8 cellular contexts compared by ENCODE assay signal in the genomic region with DNA sequence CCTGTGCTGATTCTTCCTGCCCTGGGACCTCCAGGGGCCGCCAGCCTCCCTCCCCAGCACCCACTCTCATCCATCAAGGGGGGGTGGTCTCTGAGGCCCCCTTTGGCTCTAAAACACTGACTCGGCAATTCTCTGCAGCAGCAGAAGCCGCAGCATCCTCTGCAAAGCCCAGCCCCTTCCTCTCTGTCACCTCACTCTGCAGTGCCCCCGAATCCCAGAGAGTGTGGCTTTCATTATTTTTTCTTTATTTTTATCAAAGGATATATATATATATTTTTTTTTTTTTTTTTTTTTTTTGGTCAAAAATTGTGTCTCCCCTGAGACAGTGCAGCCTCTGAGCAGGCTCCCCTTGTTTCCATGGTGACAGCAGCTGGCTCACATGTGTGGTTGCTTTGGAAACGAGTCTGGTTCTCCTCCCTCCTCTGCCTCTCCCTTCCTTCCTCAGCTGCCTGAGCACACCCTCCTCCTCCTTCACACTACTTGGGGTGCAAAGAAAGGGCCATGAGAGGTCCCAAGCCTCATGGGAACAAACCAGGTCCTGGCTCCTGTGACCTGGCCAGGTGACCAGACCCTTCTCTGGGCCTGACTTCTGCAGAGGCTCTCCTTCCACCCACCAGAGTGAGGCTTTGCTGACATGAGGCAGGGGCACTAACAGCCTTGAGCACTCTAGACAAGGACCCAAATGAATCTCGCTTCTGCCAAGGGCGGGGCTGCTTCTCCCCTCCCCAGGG.
DNase-seq lines count a peak whose midpoint lies in the region; ATAC-seq and TF ChIP-seq lines count a peak whose summit lies in the region.

No MANE protein-coding gene starts in this region.

- H3K4me3 Mint-ChIP-seq in MCF 10A (ENCODE audit: unreplicated experiment): no peak overlapping the region
- H3K4me3 Mint-ChIP-seq in activated naive CD4-positive, alpha-beta T cell treated with anti-CD3 and anti-CD28 coated beads for 36 hours: peak overlapping the region; percentile 29
- peak overlapping the region; percentile 38 for H3K4me3 Mint-ChIP-seq in stimulated activated effector memory CD8-positive, alpha-beta T cell treated with anti-CD3 and anti-CD28 coated beads, Interleukin-12 subunit alpha, Interleukin-12 subunit beta, amount 100 ng/mL, for 72 hours

- DNase-seq in mammary epithelial cell (no peak), MCF 10A (ENCODE audit: unreplicated experiment) (no peak), NCI-H2171 (lab: John Stamatoyannopoulos, UW) (peak; percentile 84), hypothalamus (lab: John Stamatoyannopoulos, UW) (peak in 30 of 51 donors; percentile 8 to 72 (median 28))
- DNase-seq in activated naive CD4-positive, alpha-beta T cell treated with anti-CD3 and anti-CD28 coated beads for 36 hours: peak; percentile 78
- no peak for DNase-seq in stimulated activated effector memory CD8-positive, alpha-beta T cell treated with anti-CD3 and anti-CD28 coated beads, Interleukin-12 subunit alpha, Interleukin-12 subunit beta, amount 100 ng/mL, for 72 hours (ENCODE audit: low spot score in 2 of 2)

- dilution Hi-C loops in mammary epithelial cell (cut with HindIII; ENCODE audit: low sequenced_read_pairs): no loop called here

- no peaks in the 10 kb centered on the region for H3K9me3 ChIP-seq in mammary epithelial cell (replicated peaks; ENCODE audit: insufficient read depth, low read length)

- no peak overlapping the region for H3K27ac ChIP-seq in mammary epithelial cell (ENCODE audit: insufficient read depth, low read depth, low read length)

- no peaks in the 10 kb centered on the region for H3K79me2 ChIP-seq in mammary epithelial cell (ENCODE audit: insufficient read depth, low read length)

- no peak overlapping the region for H3K4me3 ChIP-seq in mammary epithelial cell (replicated peaks in 1 of 3; ENCODE audit: insufficient read depth in 1 of 3, low read depth in 2 of 3, low read length in 3 of 3)

- no peaks in the 10 kb centered on the region for H3K27me3 ChIP-seq in mammary epithelial cell (ENCODE audit: insufficient read depth, low read length)

- in situ Hi-C loops in mammary epithelial cell (cut with MboI; ENCODE audit: low sequenced_read_pairs in 2 of 2): no loop called here

- no peaks in the 10 kb centered on the region for H3K36me3 ChIP-seq in mammary epithelial cell (ENCODE audit: insufficient read depth, low read length)

- peak overlapping the region; percentile 2 for H3K9ac ChIP-seq in mammary epithelial cell (ENCODE audit: insufficient read depth, low read length)

- WGBS in mammary epithelial cell (ENCODE audit: low coverage, missing lambda C conversion rate): 89% methylated on average over 6 of the region's 7 CpGs

- peaks cover 16% of the 10 kb centered on the region for H3K4me1 ChIP-seq in mammary epithelial cell (ENCODE audit: insufficient read depth, low read length)

- no peaks in the 10 kb centered on the region for H3K27me3 Mint-ChIP-seq in MCF 10A (ENCODE audit: insufficient read depth, unreplicated experiment)
- no peaks in the 10 kb centered on the region for H3K27me3 Mint-ChIP-seq in activated naive CD4-positive, alpha-beta T cell treated with anti-CD3 and anti-CD28 coated beads for 36 hours (ENCODE audit: low read depth)

- intact Hi-C loops in mammary epithelial cell (cut with micrococcal nuclease): no loop called here
- intact Hi-C loops in MCF 10A (cut with micrococcal nuclease): no loop called here
- intact Hi-C loops in activated naive CD4-positive, alpha-beta T cell treated with anti-CD3 and anti-CD28 coated beads for 36 hours (cut with micrococcal nuclease): no loop called here

- TF ChIP-seq CTCF in mammary epithelial cell (conservative IDR thresholded peaks at IDR 0.05 in 1 of 2, IDR thresholded peaks at IDR 0.05 in 1 of 2; ENCODE audit: extremely low read depth in 1 of 2, insufficient read depth in 1 of 2, low read depth in 1 of 2, low read length in 2 of 2) (no peak), MCF 10A (IDR thresholded peaks at IDR 0.05; ENCODE audit: unreplicated experiment) (no peak)

- CTCF ChIA-PET in mammary epithelial cell (lab: Charles Lee; ENCODE audit: low non-redundant PET) (no interaction called here), MCF 10A (lab: Yijun Ruan, JAX) (no interaction called here)
- CTCF ChIA-PET in activated naive CD4-positive, alpha-beta T cell treated with anti-CD3 and anti-CD28 coated beads for 36 hours (lab: Charles Lee): interaction anchor here (0.7 to 2.2 kb wide), 6 partner anchors 8 to 126 kb away, joined by 3 to 8 read pairs (median 3); no protein-coding TSS in a partner anchor

- no peak overlapping the region for H2AFZ ChIP-seq in mammary epithelial cell (ENCODE audit: low read depth, low read length)

- peak; percentile 77 for ATAC-seq in stimulated activated effector memory CD8-positive, alpha-beta T cell treated with anti-CD3 and anti-CD28 coated beads, Interleukin-12 subunit alpha, Interleukin-12 subunit beta, amount 100 ng/mL, for 72 hours
- ATAC-seq in HG03039 (IDR thresholded peaks at IDR 0.05; ENCODE audit: unreplicated experiment) (no peak), HG02623 (IDR thresholded peaks at IDR 0.05; ENCODE audit: unreplicated experiment) (no peak)

- H4K20me1 ChIP-seq in mammary epithelial cell (ENCODE audit: insufficient read depth, low read length): no peaks in the 10 kb centered on the region

- no peaks in the 10 kb centered on the region for H3K4me1 Mint-ChIP-seq in MCF 10A (ENCODE audit: insufficient read depth, unreplicated experiment)
- peaks cover 80% of the 10 kb centered on the region for H3K4me1 Mint-ChIP-seq in activated naive CD4-positive, alpha-beta T cell treated with anti-CD3 and anti-CD28 coated beads for 36 hours (ENCODE audit: low read depth)
- H3K4me1 Mint-ChIP-seq in stimulated activated effector memory CD8-positive, alpha-beta T cell treated with anti-CD3 and anti-CD28 coated beads, Interleukin-12 subunit alpha, Interleukin-12 subunit beta, amount 100 ng/mL, for 72 hours: peaks cover 64% of the 10 kb centered on the region

- no peak overlapping the region for H3K4me2 ChIP-seq in mammary epithelial cell (ENCODE audit: insufficient read depth, low read depth, low read length)

- H3K36me3 Mint-ChIP-seq in MCF 10A (ENCODE audit: insufficient read depth, unreplicated experiment): no peaks in the 10 kb centered on the region
- no peaks in the 10 kb centered on the region for H3K36me3 Mint-ChIP-seq in activated naive CD4-positive, alpha-beta T cell treated with anti-CD3 and anti-CD28 coated beads for 36 hours (ENCODE audit: low read depth)
- no peaks in the 10 kb centered on the region for H3K36me3 Mint-ChIP-seq in stimulated activated effector memory CD8-positive, alpha-beta T cell treated with anti-CD3 and anti-CD28 coated beads, Interleukin-12 subunit alpha, Interleukin-12 subunit beta, amount 100 ng/mL, for 72 hours

- POLR2A ChIA-PET in MCF 10A (lab: Yijun Ruan, JAX): interaction anchor here (1.4 kb wide), 1 partner anchor 20 kb away, joined by 5 read pairs; no protein-coding TSS in a partner anchor

- BruUV-seq in mammary epithelial cell (replicated peaks; lab: Mats Ljungman, UMichigan): no TSS peak
- BruUV-seq in MCF 10A (replicated peaks; lab: Mats Ljungman, UMichigan): no TSS peak

- no peak overlapping the region for H3K27ac Mint-ChIP-seq in MCF 10A (ENCODE audit: low read depth, unreplicated experiment)
- no peak overlapping the region for H3K27ac Mint-ChIP-seq in activated naive CD4-positive, alpha-beta T cell treated with anti-CD3 and anti-CD28 coated beads for 36 hours
- peak overlapping the region; percentile 86 for H3K27ac Mint-ChIP-seq in stimulated activated effector memory CD8-positive, alpha-beta T cell treated with anti-CD3 and anti-CD28 coated beads, Interleukin-12 subunit alpha, Interleukin-12 subunit beta, amount 100 ng/mL, for 72 hours

- H3K9me3 Mint-ChIP-seq in MCF 10A (ENCODE audit: unreplicated experiment): no peaks in the 10 kb centered on the region
- no peaks in the 10 kb centered on the region for H3K9me3 Mint-ChIP-seq in activated naive CD4-positive, alpha-beta T cell treated with anti-CD3 and anti-CD28 coated beads for 36 hours
- H3K9me3 Mint-ChIP-seq in stimulated activated effector memory CD8-positive, alpha-beta T cell treated with anti-CD3 and anti-CD28 coated beads, Interleukin-12 subunit alpha, Interleukin-12 subunit beta, amount 100 ng/mL, for 72 hours: no peaks in the 10 kb centered on the region

Comparison
In these comparisons a context has a peak if more than half of its experiments do, and no peak if none do; other contexts are left out.
1. DNase-seq: peak in NCI-H2171 (single experiment), activated naive CD4-positive, alpha-beta T cell treated with anti-CD3 and anti-CD28 coated beads for 36 hours (single experiment) and hypothalamus (30 of 51); none in mammary epithelial cell (single experiment), MCF 10A (single experiment) and stimulated activated effector memory CD8-positive, alpha-beta T cell treated with anti-CD3 and anti-CD28 coated beads, Interleukin-12 subunit alpha, Interleukin-12 subunit beta, amount 100 ng/mL, for 72 hours (0 of 2).